11 cellular contexts compared by ENCODE assay signal in genomic region chr21:14306143-14306907, GRCh38.
DNase-seq lines count a peak whose midpoint lies in the region; ATAC-seq, FAIRE-seq and TF ChIP-seq lines count a peak whose summit lies in the region.
"Had no signal": no experiment of that assay in that cellular context is flagged by ENCODE, and none has a peak within 500 bp of the region (broad histone marks: within the 10 kb centered on the region; RNA-seq: fewer than 3 reads in every experiment).

No MANE protein-coding gene starts in this region.

- peaks cover 3 to 5% of the 10 kb centered on the region in 2 experiments; a peak in 4 of 5 replicates for H3K9me3 Mint-ChIP-seq in H9

- H3K14ac ChIP-seq in H9 (ENCODE audit: insufficient read depth, low read length): no peak overlapping the region

- no peaks in the 10 kb centered on the region for H3K79me2 ChIP-seq in H9 (ENCODE audit: insufficient read depth, low read length)

- no peak overlapping the region for H3K27ac Mint-ChIP-seq in H9

- no peak overlapping the region for H3K27ac ChIP-seq in A673 (ENCODE audit: low read depth, low read length, poor library complexity, severe bottlenecking)
- no peak overlapping the region for H3K27ac ChIP-seq in H9 (ENCODE audit: insufficient read length, low read depth, low read length)
- no peak overlapping the region for H3K27ac ChIP-seq in RWPE1
- H3K27ac ChIP-seq: epithelial cell of prostate had no signal

- H3K9ac ChIP-seq in H9 (ENCODE audit: extremely low read depth, insufficient read length, low read length): no peak overlapping the region

- no peak overlapping the region for H4K8ac ChIP-seq in H9 (replicated peaks; ENCODE audit: insufficient read length, low read depth, low read length)

- TF ChIP-seq POLR2A in GM12891 (IDR thresholded peaks at IDR 0.05; ENCODE audit: low read depth, low read length): no peak

- DNase-seq in A673 (ENCODE audit: low spot score) (peak; percentile 52), H9 (no peak), RWPE1 (ENCODE audit: low spot score) (peak; percentile 10), fibroblast of villous mesenchyme (ENCODE audit: low read depth) (peak; percentile 6), HPDE6-E6E7 (ENCODE audit: extremely low spot score) (no peak), GM12891 (ENCODE audit: insufficient read length, low spot score) (no peak)
- DNase-seq: activated naive CD4-positive, alpha-beta T cell treated with Interleukin-2 at 50 U/mL for 16 hours; NCI-H1092 had no signal

- no peak overlapping the region for H4K91ac ChIP-seq in H9 (ENCODE audit: insufficient read length, low read depth, low read length)

- no peak overlapping the region for H4K5ac ChIP-seq in H9 (ENCODE audit: insufficient read length, low read depth, low read length)

- H2BK120ac ChIP-seq in H9 (ENCODE audit: low read depth, low read length, poor library complexity, severe bottlenecking): no peak overlapping the region

- no peaks in the 10 kb centered on the region for H3K79me1 ChIP-seq in H9 (ENCODE audit: insufficient read depth, low read depth, low read length, poor library complexity, severe bottlenecking)

- CTCF ChIA-PET in A673 (lab: Charles Lee) (interaction anchor here (1.0 to 1.2 kb wide), 3 partner anchors 71 to 430 kb away, joined by 5 to 7 read pairs (median 6); partner anchors contain the start of gene HSPA13), RWPE1 (lab: Yijun Ruan, JAX) (interaction anchor here (0.5 to 1.5 kb wide), 7 partner anchors 16 to 1247 kb away, joined by 3 to 5 read pairs (median 3); no protein-coding TSS in a partner anchor)

- H3K36me3 ChIP-seq in A673 (ENCODE audit: insufficient read depth, low read length, poor library complexity, severe bottlenecking): no peaks in the 10 kb centered on the region

- no peak overlapping the region for H3K56ac ChIP-seq in H9 (ENCODE audit: insufficient read length, low read depth, low read length)

- H3K4ac ChIP-seq in H9 (ENCODE audit: low read depth, low read length): no peak overlapping the region

- H3K4me3 Mint-ChIP-seq in H9: no peak overlapping the region

- H3K36me3 Mint-ChIP-seq in H9 (ENCODE audit: insufficient read depth in 1 of 3, low read depth in 3 of 3): no peaks in the 10 kb centered on the region

- H3K4me2 ChIP-seq in H9 (ENCODE audit: insufficient read depth, insufficient read length, low read length): no peak overlapping the region

- H3K4me1 ChIP-seq in A673 (ENCODE audit: insufficient read depth, low read length, poor library complexity, severe bottlenecking) (peaks cover 15% of the 10 kb centered on the region), H9 (ENCODE audit: insufficient read depth, low read length) (no peaks in the 10 kb centered on the region)

- no peak for ATAC-seq in GM18870 (IDR thresholded peaks at IDR 0.05; ENCODE audit: unreplicated experiment)
- no peak for ATAC-seq in HG03159 (IDR thresholded peaks at IDR 0.05; ENCODE audit: unreplicated experiment)

- H3K4me3 ChIP-seq in A673 (ENCODE audit: low read depth, low read length, poor library complexity, severe bottlenecking) (no peak overlapping the region), fibroblast of villous mesenchyme (ENCODE audit: low read depth, low read length) (no peak overlapping the region)

- no CpG with 5 or more reads among the region's 5 CpGs for WGBS in H9 (ENCODE audit: extremely low coverage, insufficient read length, low lambda C conversion rate)

- no peaks in the 10 kb centered on the region for H3K23me2 ChIP-seq in H9 (ENCODE audit: insufficient read length, low read depth, low read length, poor library complexity, severe bottlenecking)

- no peak overlapping the region for H2AK5ac ChIP-seq in H9 (ENCODE audit: insufficient read length, low read length)

- no TSS peak for BruUV-seq in A673 (replicated peaks; lab: Mats Ljungman, UMichigan)

- no peak overlapping the region for H2BK12ac ChIP-seq in H9 (ENCODE audit: insufficient read length, low read depth, low read length)

- POLR2A ChIA-PET in A673 (lab: Charles Lee; ENCODE audit: low non-redundant PET) (interaction anchor here (0.6 kb wide), 1 partner anchor 77 kb away, joined by 4 read pairs; the partner anchor contains the start of gene HSPA13), RWPE1 (lab: Yijun Ruan, JAX; ENCODE audit: low non-redundant PET) (no interaction called here)

- intact Hi-C loops in A673 (cut with micrococcal nuclease; ENCODE audit: unreplicated experiment): loop anchor here (5.0 kb wide), 2 partner anchors 431 to 466 kb away; no protein-coding TSS in a partner anchor

- H3T11ph ChIP-seq in H9 (ENCODE audit: low read length): no peak overlapping the region

- H3K18ac ChIP-seq in H9 (ENCODE audit: insufficient read length, low read depth, low read length): no peak overlapping the region

- H2BK20ac ChIP-seq in H9 (ENCODE audit: low read depth, low read length, poor library complexity, severe bottlenecking): no peak overlapping the region

- H2BK15ac ChIP-seq in H9 (ENCODE audit: low read depth, low read length): no peak overlapping the region

- H3K27me3 Mint-ChIP-seq in H9 (ENCODE audit: low read depth): no peaks in the 10 kb centered on the region

- no peak overlapping the region for H2BK5ac ChIP-seq in H9 (ENCODE audit: insufficient read length, low read length)

- H4K20me1 ChIP-seq in H9 (ENCODE audit: control insufficient read depth, insufficient read depth, insufficient read length): no peaks in the 10 kb centered on the region

- no peak for FAIRE-seq in GM12891 (lab: Jason Lieb, UNC)

- H3K9me3 ChIP-seq in A673 (ENCODE audit: low read depth, low read length, poor library complexity, severe bottlenecking) (no peaks in the 10 kb centered on the region), H9 (ENCODE audit: control insufficient read depth, low read depth, low read length) (no peaks in the 10 kb centered on the region)

- no peak overlapping the region for H2AFZ ChIP-seq in H9 (ENCODE audit: low read length)

- no peak overlapping the region for H3K23ac ChIP-seq in H9 (ENCODE audit: insufficient read length, low read depth, low read length)

- H3K27me3 ChIP-seq in A673 (replicated peaks; ENCODE audit: insufficient read depth, low read depth, low read length, poor library complexity): no peaks in the 10 kb centered on the region
- H3K27me3 ChIP-seq in H9 (ENCODE audit: insufficient read depth, low read length): no peaks in the 10 kb centered on the region

- peaks cover 9 to 14% of the 10 kb centered on the region in 2 experiments for H3K4me1 Mint-ChIP-seq in H9

- peak; percentile 64; the same call in 1 of the 2 replicates for TF ChIP-seq CTCF in A673 (conservative IDR thresholded peaks at IDR 0.05; ENCODE audit: low read depth, low read length)
- peak; percentile 29; the same call in 2 of the 3 replicates for TF ChIP-seq CTCF in H9 (conservative IDR thresholded peaks at IDR 0.05)
- TF ChIP-seq CTCF in RWPE1 (conservative IDR thresholded peaks at IDR 0.05; ENCODE audit: low read depth): peak; percentile 48; the same call in 1 of the 2 replicates
- no peak for TF ChIP-seq CTCF in fibroblast of villous mesenchyme (IDR thresholded peaks at IDR 0.05; ENCODE audit: insufficient read depth, low read depth, low read length)

TF ChIP-seq in GM12891, 5 proteins besides CTCF, POLR2A, EP300 and RAD21:
- no peak for TF ChIP-seq TAF1 (IDR thresholded peaks at IDR 0.05; ENCODE audit: low read depth, low read length)
- no peak for TF ChIP-seq PAX5 (IDR thresholded peaks at IDR 0.05; ENCODE audit: insufficient read depth, low read length, severe bottlenecking)
- no peak for TF ChIP-seq POLR2AphosphoS5 (IDR thresholded peaks at IDR 0.05; ENCODE audit: low read depth, low read length)
- TF ChIP-seq SPI1 (IDR thresholded peaks at IDR 0.05; ENCODE audit: low read depth, low read length): no peak
- TF ChIP-seq POU2F2 (IDR thresholded peaks at IDR 0.05; ENCODE audit: low read depth, low read length): no peak

Comparison
In these comparisons a context has a peak if more than half of its experiments do, and no peak if none do; other contexts are left out.
1. DNase-seq: peak in A673 (single experiment), RWPE1 (single experiment) and fibroblast of villous mesenchyme (single experiment); none in H9 (single experiment), HPDE6-E6E7 (single experiment) and GM12891 (single experiment).